Comparison of ENCODE assay signal across 27 cellular contexts in genomic region chr1:95057361-95057760, GRCh38. TPM values are rescaled to one million over a fixed set of nuclear protein-coding genes. Genes with fewer than 3 reads are reported as not detected.
"Had no signal": no experiment of that assay in that cellular context is flagged by ENCODE, and none has a peak within 500 bp of the region (broad histone marks: within the 10 kb centered on the region; RNA-seq: fewer than 3 reads in every experiment).

No MANE protein-coding gene starts in this region.

- ATAC-seq: PC-3 had no signal

- DNase-seq: Karpas-422, MM.1S, MV-4-11, NCI-H1092, NCI-H1105, NCI-H1417 treated with DMSO at 0.1 percent for 48 hours, NCI-H1436 treated with DMSO at 0.1 percent for 48 hours, NCI-H1694 treated with DMSO at 0.1 percent for 48 hours, NCI-H187 treated with DMSO at 0.1 percent for 48 hours, NCI-H2029, NCI-H2081, NCI-H2171 treated with DMSO at 0.1 percent for 48 hours, NCI-H2227 treated with DMSO at 0.1 percent for 48 hours, NCI-H345, NCI-H510A treated with DMSO at 0.1 percent for 48 hours, NCI-H524 treated with DMSO at 0.1 percent for 48 hours, NCI-H526 treated with DMSO at 0.1 percent for 48 hours, NCI-H774, PC-3, Peyer's patch, Right ventricle myocardium superior, RPMI8226, SHP77 treated with DMSO at 0.1 percent for 48 hours, SK-N-SH, SW 1271, T-helper 1 cell had no signal

RNA-seq across cellular contexts. Expression of gene TLCD4, which starts 59.8 kb away (rescaled TPM):
- total RNA-seq: OCI-LY7 had no signal
